ENCODE assay signal across 28 cellular contexts in the genomic region with DNA sequence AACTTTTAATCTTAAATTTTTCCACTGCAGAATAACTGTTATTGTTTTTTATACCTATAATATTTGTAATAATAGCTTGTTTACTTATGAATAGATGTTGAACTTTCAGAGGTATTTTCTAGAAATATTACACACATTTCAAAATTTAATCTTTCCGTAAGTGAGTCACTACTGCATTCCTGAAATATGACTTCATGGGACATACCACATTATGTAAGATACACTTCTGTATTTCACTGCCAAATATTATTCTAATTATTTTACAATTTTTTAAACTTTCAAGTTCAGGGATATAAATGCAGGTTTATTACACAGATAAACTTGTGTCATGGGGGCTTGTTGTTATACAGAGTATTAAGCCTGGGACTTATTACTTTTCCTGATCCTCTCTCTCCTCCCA.
"Had no signal": no experiment of that assay in that cellular context is flagged by ENCODE, and none has a peak within 500 bp of the region (broad histone marks: within the 10 kb centered on the region; RNA-seq: fewer than 3 reads in every experiment).

No MANE protein-coding gene starts in this region.

- H3K4me1 Mint-ChIP-seq: activated B cell treated with CpG ODN at 0.5 μM for 24 hours; activated CD4-positive, alpha-beta T cell treated with anti-CD3 and anti-CD28 coated beads, Interleukin-2, amount 10 ng/mL, durations not matched to agents 24 days and 14 days; activated CD8-positive, alpha-beta memory T cell treated with anti-CD3 and anti-CD28 coated beads, Interleukin-2, amount 10 ng/mL, durations not matched to agents 7 days and 5 days; activated naive CD4-positive, alpha-beta T cell treated with anti-CD3 and anti-CD28 coated beads, Interleukin-2, amount 50 U/mL, for 24 hours; brain; T-cell had no signal

- DNase-seq: activated B cell treated with CpG ODN at 0.5 μM for 24 hours; activated CD4-positive, alpha-beta T cell treated with anti-CD3 and anti-CD28 coated beads for 1 hour; activated CD4-positive, alpha-beta T cell treated with anti-CD3 and anti-CD28 coated beads, Interleukin-2, amount 10 ng/mL, durations not matched to agents 24 days and 14 days; activated CD4-positive, alpha-beta T cell treated with anti-CD3 and anti-CD28 coated beads, Interleukin-2, amount 50 U/mL, for 48 hours; activated CD8-positive, alpha-beta memory T cell treated with anti-CD3 and anti-CD28 coated beads, Interleukin-2, amount 10 ng/mL, durations not matched to agents 7 days and 5 days; activated effector memory CD4-positive, alpha-beta T cell treated with Interleukin-2 at 50 U/mL for 16 hours; activated naive CD4-positive, alpha-beta T cell; activated T-cell treated with anti-CD3 and anti-CD28 coated beads, Interleukin-2, amount 50 U/mL, for 24 hours; caudate nucleus; IMR-90; Kasumi-1; KBM-7; NCI-H1048; NCI-H146; NCI-H187 treated with DMSO at 0.1 percent for 48 hours; NCI-H2171; NCI-H345; NCI-H510A; NCI-H526 treated with DMSO at 0.1 percent for 48 hours; NCI-H82; Peyer's patch; SHP77 treated with DMSO at 0.1 percent for 48 hours; T-cell; T-helper 2 cell; T1000 had no signal

- H3K27ac ChIP-seq: Peyer's patch had no signal

- H3K36me3 ChIP-seq: Peyer's patch had no signal

- H3K27ac Mint-ChIP-seq: activated B cell treated with CpG ODN at 0.5 μM for 24 hours; activated CD4-positive, alpha-beta T cell treated with anti-CD3 and anti-CD28 coated beads, Interleukin-2, amount 10 ng/mL, durations not matched to agents 24 days and 14 days; activated CD8-positive, alpha-beta memory T cell treated with anti-CD3 and anti-CD28 coated beads, Interleukin-2, amount 10 ng/mL, durations not matched to agents 7 days and 5 days; activated naive CD4-positive, alpha-beta T cell treated with anti-CD3 and anti-CD28 coated beads, Interleukin-2, amount 50 U/mL, for 24 hours; activated T-cell treated with anti-CD3 and anti-CD28 coated beads, Interleukin-2, amount 50 U/mL, for 24 hours; activated T-helper 1 cell treated with anti-CD3 and anti-CD28 coated beads, Interleukin-12 subunit alpha, Interleukin-12 subunit beta, Interleukin-2, Interleukin-4 antibody, amounts not matched to agents 30 ng/mL and 10 ng/mL and 1 ng/mL, durations not matched to agents 14 hours and 24 hours and 36 hours; brain; T-cell had no signal

- H3K4me3 Mint-ChIP-seq: activated B cell treated with CpG ODN at 0.5 μM for 24 hours; activated CD4-positive, alpha-beta T cell treated with anti-CD3 and anti-CD28 coated beads, Interleukin-2, amount 10 ng/mL, durations not matched to agents 24 days and 14 days; activated CD8-positive, alpha-beta memory T cell treated with anti-CD3 and anti-CD28 coated beads, Interleukin-2, amount 10 ng/mL, durations not matched to agents 7 days and 5 days; activated naive CD4-positive, alpha-beta T cell treated with anti-CD3 and anti-CD28 coated beads, Interleukin-2, amount 50 U/mL, for 24 hours; activated T-cell treated with anti-CD3 and anti-CD28 coated beads, Interleukin-2, amount 50 U/mL, for 24 hours; activated T-helper 1 cell treated with anti-CD3 and anti-CD28 coated beads, Interleukin-12 subunit alpha, Interleukin-12 subunit beta, Interleukin-2, Interleukin-4 antibody, amounts not matched to agents 30 ng/mL and 10 ng/mL and 1 ng/mL, durations not matched to agents 14 hours and 24 hours and 36 hours; brain; T-cell had no signal

- H3K4me3 ChIP-seq: Peyer's patch had no signal

- H3K4me1 ChIP-seq: Peyer's patch had no signal

- H3K27me3 Mint-ChIP-seq: activated B cell treated with CpG ODN at 0.5 μM for 24 hours; activated CD4-positive, alpha-beta T cell treated with anti-CD3 and anti-CD28 coated beads, Interleukin-2, amount 10 ng/mL, durations not matched to agents 24 days and 14 days; activated CD8-positive, alpha-beta memory T cell treated with anti-CD3 and anti-CD28 coated beads, Interleukin-2, amount 10 ng/mL, durations not matched to agents 7 days and 5 days; activated naive CD4-positive, alpha-beta T cell treated with anti-CD3 and anti-CD28 coated beads, Interleukin-2, amount 50 U/mL, for 24 hours; activated T-cell treated with anti-CD3 and anti-CD28 coated beads, Interleukin-2, amount 50 U/mL, for 24 hours; brain; T-cell had no signal

- H3K9me3 Mint-ChIP-seq: activated T-cell treated with anti-CD3 and anti-CD28 coated beads, Interleukin-2, amount 50 U/mL, for 24 hours had no signal

- H3K27me3 ChIP-seq: Peyer's patch had no signal

- H3K36me3 Mint-ChIP-seq: activated CD8-positive, alpha-beta memory T cell treated with anti-CD3 and anti-CD28 coated beads, Interleukin-2, amount 10 ng/mL, durations not matched to agents 7 days and 5 days; activated naive CD4-positive, alpha-beta T cell treated with anti-CD3 and anti-CD28 coated beads, Interleukin-2, amount 50 U/mL, for 24 hours; brain; T-cell had no signal
